1 cellular context compared by ENCODE assay signal in genomic region chr15:51051776-51052175, GRCh38.
TF ChIP-seq lines count a peak whose summit lies in the region.

No MANE protein-coding gene starts in this region.

TF ChIP-seq in HepG2, 621 proteins besides CTCF, POLR2A, EP300 and RAD21 (continued from another document):
- TF ChIP-seq PATZ1 (CRISPR knock-in tag; IDR thresholded peaks at IDR 0.05) (no peak), REXO4 (CRISPR knock-in tag; IDR thresholded peaks at IDR 0.05; ENCODE audit: borderline replicate concordance) (no peak), CENPX (CRISPR knock-in tag; IDR thresholded peaks at IDR 0.05) (no peak), WIZ (CRISPR knock-in tag; IDR thresholded peaks at IDR 0.05) (no peak), ASH2L (IDR thresholded peaks at IDR 0.05; ENCODE audit: insufficient read length, low read depth, low read length) (no peak), SP2 (CRISPR knock-in tag; IDR thresholded peaks at IDR 0.05) (no peak)
- TF ChIP-seq, protein P1, sequence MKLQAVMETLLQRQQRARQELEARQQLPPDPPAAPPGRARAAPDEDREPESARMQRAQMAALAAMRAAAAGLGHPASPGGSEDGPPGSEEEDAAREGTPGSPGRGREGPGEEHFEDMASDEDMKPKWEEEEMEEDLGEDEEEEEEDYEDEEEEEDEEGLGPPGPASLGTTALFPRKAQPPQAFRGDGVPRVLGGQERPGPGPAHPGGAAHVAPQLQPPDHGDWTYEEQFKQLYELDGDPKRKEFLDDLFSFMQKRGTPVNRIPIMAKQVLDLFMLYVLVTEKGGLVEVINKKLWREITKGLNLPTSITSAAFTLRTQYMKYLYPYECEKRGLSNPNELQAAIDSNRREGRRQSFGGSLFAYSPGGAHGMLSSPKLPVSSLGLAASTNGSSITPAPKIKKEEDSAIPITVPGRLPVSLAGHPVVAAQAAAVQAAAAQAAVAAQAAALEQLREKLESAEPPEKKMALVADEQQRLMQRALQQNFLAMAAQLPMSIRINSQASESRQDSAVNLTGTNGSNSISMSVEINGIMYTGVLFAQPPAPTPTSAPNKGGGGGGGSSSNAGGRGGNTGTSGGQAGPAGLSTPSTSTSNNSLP (IDR thresholded peaks at IDR 0.05; ENCODE audit: low read depth, low read length): no peak
